1 cellular context compared by ENCODE assay signal in genomic region chr15:51727141-51727897, GRCh38.
TF ChIP-seq lines count a peak whose summit lies in the region.

No MANE protein-coding gene starts in this region.

TF ChIP-seq in endothelial cell of umbilical vein, 7 proteins besides CTCF, POLR2A, EP300 and RAD21 (continued from another document):
- TF ChIP-seq JUN (IDR thresholded peaks at IDR 0.05; ENCODE audit: borderline replicate concordance, insufficient read depth, insufficient read length, low read depth) (no peak), GATA2 (IDR thresholded peaks at IDR 0.05; ENCODE audit: insufficient read depth, insufficient read length, low read depth, low read length) (no peak), MAX (IDR thresholded peaks at IDR 0.05; ENCODE audit: insufficient read depth, insufficient read length) (no peak), FOS (IDR thresholded peaks at IDR 0.05; ENCODE audit: borderline replicate concordance, insufficient read depth, low read length) (no peak)
